ENCODE assay signal across 8 cellular contexts in genomic region chr2:227817940-227818568, GRCh38. TPM values are rescaled to one million over a fixed set of nuclear protein-coding genes. Genes with fewer than 3 reads are reported as not detected.
DNase-seq lines count a peak whose midpoint lies in the region; ATAC-seq and TF ChIP-seq lines count a peak whose summit lies in the region.

No MANE protein-coding gene starts in this region.

- peak overlapping the region; percentile 28 to 90 for H3K27ac ChIP-seq in left lung

- no peaks in the 10 kb centered on the region for H3K9me3 ChIP-seq in left lung

- ATAC-seq in left lung = peak; percentile 85

- intact Hi-C loops in left lung (cut with DNase I) = no loop called here

- TF ChIP-seq CTCF in cardiac fibroblast (IDR thresholded peaks at IDR 0.05; ENCODE audit: low read depth, low read length) (peak; percentile 18), left lung (IDR thresholded peaks at IDR 0.05) (no peak)

- H3K4me1 ChIP-seq in left lung = peaks cover 8 to 64% of the 10 kb centered on the region in 2 donors

- no peaks in the 10 kb centered on the region for H3K27me3 ChIP-seq in left lung

- H3K4me3 ChIP-seq in cardiac fibroblast (replicated peaks in 1 of 2; ENCODE audit: low read depth in 2 of 2, low read length in 2 of 2) (peak overlapping the region; percentile 38 to 58), left lung (peak overlapping the region in 1 of 2 donors; percentile 22)

- DNase-seq in Daoy (ENCODE audit: low read depth) (peak; percentile 99), HT-29 (ENCODE audit: low spot score) (peak; percentile 99), cardiac fibroblast (ENCODE audit: low read depth in 2 of 2) (peak; percentile 100), left lung (peak; percentile 83 to 92), HuH-7 (ENCODE audit: low spot score) (no peak), NCI-H2107 (lab: John Stamatoyannopoulos, UW) (no peak)
- peak; percentile 58 for DNase-seq in activated CD4-positive, CD25-positive, alpha-beta regulatory T cell treated with anti-CD3 and anti-CD28 coated beads, Interleukin-2, amount 50 U/mL, for 72 hours
- peak; percentile 55 to 81 (median 58) for DNase-seq in stimulated activated CD4-positive, alpha-beta T cell treated with anti-CD3 and anti-CD28 coated beads, TNF-alpha, amount 100 ng/mL, for 24 hours (ENCODE audit: low read depth in 3 of 3)

- no peaks in the 10 kb centered on the region for H3K36me3 ChIP-seq in left lung

RNA-seq across cellular contexts. Expression of gene CCL20, which starts 4.4 kb away (rescaled TPM):
- 3.8 and 4.0 TPM in 2 replicates for total RNA-seq in Daoy (2014; rRNA removed; shearing (Covaris generic))
- total RNA-seq in HT-29 (2014; rRNA removed; shearing (Covaris generic)) = 0.18 and 0.31 TPM in 2 replicates
- 10 to 100 TPM in 1 of 2 donors, 1 to 10 TPM in 1; 1.9 to 15.7 TPM for total RNA-seq in left lung

RNA-seq across cellular contexts. Expression of gene DAW1, which starts 53.4 kb away (rescaled TPM):
- 0.63 and 5.2 TPM in 2 replicates for total RNA-seq in Daoy (2014; rRNA removed; shearing (Covaris generic))
- total RNA-seq in HT-29 (2014; rRNA removed; shearing (Covaris generic)) = not detected in 2 replicates
- total RNA-seq in left lung = 1 to 10 TPM in 1 of 2 donors, under 1 TPM in 1; 0.99 to 7.7 TPM

Comparison
In these comparisons a context has a peak if more than half of its experiments do, and no peak if none do; other contexts are left out.
1. DNase-seq: peak in Daoy (single experiment), HT-29 (single experiment), activated CD4-positive, CD25-positive, alpha-beta regulatory T cell treated with anti-CD3 and anti-CD28 coated beads, Interleukin-2, amount 50 U/mL, for 72 hours (single experiment), cardiac fibroblast (2 of 2), left lung (2 of 2) and stimulated activated CD4-positive, alpha-beta T cell treated with anti-CD3 and anti-CD28 coated beads, TNF-alpha, amount 100 ng/mL, for 24 hours (3 of 3); none in HuH-7 (single experiment) and NCI-H2107 (single experiment).